19 cellular contexts compared by ENCODE assay signal in genomic region chrX:97211070-97211469, GRCh38.
DNase-seq lines count a peak whose midpoint lies in the region; ATAC-seq, FAIRE-seq and TF ChIP-seq lines count a peak whose summit lies in the region.
"Had no signal": no experiment of that assay in that cellular context is flagged by ENCODE, and none has a peak within 500 bp of the region (broad histone marks: within the 10 kb centered on the region; RNA-seq: fewer than 3 reads in every experiment).

No MANE protein-coding gene starts in this region.

- no peaks in the 10 kb centered on the region for H3K9me3 Mint-ChIP-seq in activated CD4-positive, alpha-beta T cell treated with anti-CD3 and anti-CD28 coated beads for 36 hours (ENCODE audit: low read depth)
- H3K9me3 Mint-ChIP-seq in activated CD8-positive, alpha-beta memory T cell treated with anti-CD3 and anti-CD28 coated beads, Interleukin-2, amount 10 ng/mL, durations not matched to agents 7 days and 5 days (ENCODE audit: low read depth), result no peaks in the 10 kb centered on the region
- H3K9me3 Mint-ChIP-seq: H9 had no signal

- CTCF ChIA-PET in activated CD4-positive, alpha-beta T cell treated with anti-CD3 and anti-CD28 coated beads for 36 hours (lab: Charles Lee), result no interaction called here
- CTCF ChIA-PET in activated CD8-positive, alpha-beta memory T cell treated with anti-CD3 and anti-CD28 coated beads, Interleukin-2, amount 10 ng/mL, durations not matched to agents 7 days and 5 days (lab: Charles Lee), result no interaction called here

- no peak overlapping the region for H3K4me3 Mint-ChIP-seq in activated CD4-positive, alpha-beta T cell treated with anti-CD3 and anti-CD28 coated beads for 36 hours
- H3K4me3 Mint-ChIP-seq in activated CD8-positive, alpha-beta memory T cell treated with anti-CD3 and anti-CD28 coated beads, Interleukin-2, amount 10 ng/mL, durations not matched to agents 7 days and 5 days, result no peak overlapping the region
- H3K4me3 Mint-ChIP-seq: B cell, H9 had no signal

- no peak for TF ChIP-seq CTCF in epithelial cell of esophagus (IDR thresholded peaks at IDR 0.05; ENCODE audit: insufficient read depth, low read depth, low read length, missing control alignments)
- TF ChIP-seq CTCF in pancreas (IDR thresholded peaks at IDR 0.05), result no peak

- POLR2A ChIA-PET in activated CD4-positive, alpha-beta T cell treated with anti-CD3 and anti-CD28 coated beads for 36 hours (lab: Charles Lee), result no interaction called here

- H3K27me3 ChIP-seq in pancreas, result peaks cover 0 to 5% (median 0%) of the 10 kb centered on the region in 4 donors
- H3K27me3 ChIP-seq: SJSA1 had no signal

- intact Hi-C loops in activated CD4-positive, alpha-beta T cell treated with anti-CD3 and anti-CD28 coated beads for 36 hours (cut with DNase I, micrococcal nuclease), result loop anchor here (2.0 to 10.0 kb wide), 3 partner anchors 166 to 191 kb away; no protein-coding TSS in a partner anchor
- intact Hi-C loops in pancreas (cut with DNase I), result no loop called here

- H3K27me3 Mint-ChIP-seq in activated CD4-positive, alpha-beta T cell treated with anti-CD3 and anti-CD28 coated beads for 36 hours, result no peaks in the 10 kb centered on the region
- H3K27me3 Mint-ChIP-seq in activated CD8-positive, alpha-beta memory T cell treated with anti-CD3 and anti-CD28 coated beads, Interleukin-2, amount 10 ng/mL, durations not matched to agents 7 days and 5 days, result no peaks in the 10 kb centered on the region
- H3K27me3 Mint-ChIP-seq: B cell had no signal

- 90 to 97% methylated on average over 1 of the region's 1 CpG for WGBS in pancreas, 2 donors

- peak; percentile 81 for FAIRE-seq in pancreas (lab: Jason Lieb, UNC)

- H3K36me3 ChIP-seq in pancreas, result no peaks in the 10 kb centered on the region
- H3K36me3 ChIP-seq: SJSA1 had no signal

- no peaks in the 10 kb centered on the region for H3K4me1 ChIP-seq in pancreas
- H3K4me1 ChIP-seq: SJSA1 had no signal

- H3K36me3 Mint-ChIP-seq in activated CD4-positive, alpha-beta T cell treated with anti-CD3 and anti-CD28 coated beads for 36 hours (ENCODE audit: low read depth), result no peaks in the 10 kb centered on the region
- H3K36me3 Mint-ChIP-seq in activated CD8-positive, alpha-beta memory T cell treated with anti-CD3 and anti-CD28 coated beads, Interleukin-2, amount 10 ng/mL, durations not matched to agents 7 days and 5 days, result no peaks in the 10 kb centered on the region

- no peak overlapping the region for H3K27ac Mint-ChIP-seq in activated CD4-positive, alpha-beta T cell treated with anti-CD3 and anti-CD28 coated beads for 36 hours
- H3K27ac Mint-ChIP-seq in activated CD8-positive, alpha-beta memory T cell treated with anti-CD3 and anti-CD28 coated beads, Interleukin-2, amount 10 ng/mL, durations not matched to agents 7 days and 5 days, result no peak overlapping the region
- H3K27ac Mint-ChIP-seq: B cell, H9 had no signal

- H3K27ac ChIP-seq in pancreas, result no peak overlapping the region
- H3K27ac ChIP-seq: KMS-11, PC-9, SJSA1 had no signal

- ATAC-seq in activated CD4-positive, alpha-beta T cell treated with anti-CD3 and anti-CD28 coated beads for 36 hours, result peak; percentile 74
- no peak for ATAC-seq in pancreas
- no peak for ATAC-seq in activated CD8-positive, alpha-beta memory T cell treated with anti-CD3 and anti-CD28 coated beads, Interleukin-2, amount 10 ng/mL, durations not matched to agents 7 days and 5 days

- peaks cover 3% of the 10 kb centered on the region for H3K4me1 Mint-ChIP-seq in activated CD4-positive, alpha-beta T cell treated with anti-CD3 and anti-CD28 coated beads for 36 hours
- H3K4me1 Mint-ChIP-seq in activated CD8-positive, alpha-beta memory T cell treated with anti-CD3 and anti-CD28 coated beads, Interleukin-2, amount 10 ng/mL, durations not matched to agents 7 days and 5 days, result no peaks in the 10 kb centered on the region
- H3K4me1 Mint-ChIP-seq: B cell had no signal

- no peaks in the 10 kb centered on the region for H3K9me3 ChIP-seq in pancreas
- H3K9me3 ChIP-seq: SJSA1 had no signal

- DNase-seq in activated CD4-positive, alpha-beta T cell treated with anti-CD3 and anti-CD28 coated beads for 36 hours, result no peak
- DNase-seq in activated CD4-positive, alpha-beta T cell treated with anti-CD3 and anti-CD28 coated beads for 1 hour, result no peak
- DNase-seq in RKO (ENCODE audit: low spot score), result peak; percentile 12
- peak; percentile 70 for DNase-seq in epithelial cell of esophagus (ENCODE audit: low read depth)
- DNase-seq in pancreas, result no peak
- no peak for DNase-seq in activated CD8-positive, alpha-beta memory T cell treated with anti-CD3 and anti-CD28 coated beads, Interleukin-2, amount 10 ng/mL, durations not matched to agents 7 days and 5 days
- DNase-seq in anterior cingulate cortex (lab: John Stamatoyannopoulos, UW), result no peak
- DNase-seq in amygdala (lab: John Stamatoyannopoulos, UW), result no peak
- DNase-seq: 8988T, DMS79 treated with DMSO at 0.1 percent for 48 hours, H9, NCI-H1417 treated with DMSO at 0.1 percent for 48 hours, NCI-H187 treated with DMSO at 0.1 percent for 48 hours, NCI-H226, NCI-H524, PC-9 had no signal

- H3K4me3 ChIP-seq in epithelial cell of esophagus (ENCODE audit: low read length) (no peak overlapping the region), pancreas (no peak overlapping the region)
- H3K4me3 ChIP-seq: PC-9, SJSA1 had no signal

Comparison
In these comparisons a context has a peak if more than half of its experiments do, and no peak if none do; other contexts are left out.
1. DNase-seq: peak in RKO (single experiment) and epithelial cell of esophagus (single experiment); none in activated CD4-positive, alpha-beta T cell treated with anti-CD3 and anti-CD28 coated beads for 36 hours (single experiment), activated CD4-positive, alpha-beta T cell treated with anti-CD3 and anti-CD28 coated beads for 1 hour (single experiment), pancreas (0 of 6), activated CD8-positive, alpha-beta memory T cell treated with anti-CD3 and anti-CD28 coated beads, Interleukin-2, amount 10 ng/mL, durations not matched to agents 7 days and 5 days (single experiment), anterior cingulate cortex (0 of 58) and amygdala (0 of 56).
2. intact Hi-C loops: an anchor here in activated CD4-positive, alpha-beta T cell treated with anti-CD3 and anti-CD28 coated beads for 36 hours (2.0 to 10.0 kb wide); none called in pancreas.